Comparison of ENCODE assay signal across 16 cellular contexts in genomic region chr4:150007512-150007911, GRCh38.
A peak's percentile ranks its signal among the peaks of the same experiment; 100 is the strongest.
DNase-seq lines count a peak whose midpoint lies in the region; ATAC-seq and TF ChIP-seq lines count a peak whose summit lies in the region.
"Had no signal": no experiment of that assay in that cellular context is flagged by ENCODE, and none has a peak within 500 bp of the region (broad histone marks: within the 10 kb centered on the region; RNA-seq: fewer than 3 reads in every experiment).

No MANE protein-coding gene starts in this region.

- no peaks in the 10 kb centered on the region for H3K4me1 ChIP-seq in CD8-positive, alpha-beta memory T cell (ENCODE audit: insufficient read depth, low read length)

- DNase-seq in AG08396 (ENCODE audit: low spot score) (peak; percentile 34), HFFc6 (peak; percentile 94), astrocyte of the hippocampus (ENCODE audit: low read depth, low spot score) (peak; percentile 88), mesothelial cell of epicardium (ENCODE audit: low spot score in 2 of 2, unreplicated experiment in 2 of 2) (no peak), omental fat pad (ENCODE audit: low spot score) (no peak), hypothalamus (lab: John Stamatoyannopoulos, UW) (no peak)
- no peak for DNase-seq in CD8-positive, alpha-beta memory T cell
- DNase-seq in stimulated activated naive CD4-positive, alpha-beta T cell treated with Interleukin-2 at 50 U/mL for 16 hours (lab: John Stamatoyannopoulos, UW) = no peak
- DNase-seq: cortex of kidney, NCI-H1092 treated with DMSO at 0.1 percent for 48 hours, T-cell had no signal

- no peak overlapping the region; the same call in 1 of the 2 replicates for H3K27ac Mint-ChIP-seq in HFFc6
- H3K27ac Mint-ChIP-seq in mesothelial cell of epicardium = peak overlapping the region; percentile 80
- no peak overlapping the region for H3K27ac Mint-ChIP-seq in CD8-positive, alpha-beta memory T cell
- H3K27ac Mint-ChIP-seq: activated naive CD4-positive, alpha-beta T cell treated with anti-CD3 and anti-CD28 coated beads, Interleukin-2, amount 50 U/mL, for 24 hours; progenitor cell of endocrine pancreas; T-cell had no signal

- H3K36me3 ChIP-seq in CD8-positive, alpha-beta memory T cell (ENCODE audit: insufficient read depth, low read length) = no peaks in the 10 kb centered on the region
- H3K36me3 ChIP-seq: BLaER1 treated with 17β-estradiol and CSF1 and Interleukin-3, amounts not matched to agents 10 nM and 100 nM; HAP-1 had no signal

- no peaks in the 10 kb centered on the region for H3K9me3 ChIP-seq in CD8-positive, alpha-beta memory T cell (ENCODE audit: low read length)
- H3K9me3 ChIP-seq: BLaER1 treated with 17β-estradiol and CSF1 and Interleukin-3, amounts not matched to agents 10 nM and 100 nM; HAP-1 had no signal

- H3K9me3 Mint-ChIP-seq in HFFc6 = no peaks in the 10 kb centered on the region
- no peaks in the 10 kb centered on the region for H3K9me3 Mint-ChIP-seq in mesothelial cell of epicardium
- H3K9me3 Mint-ChIP-seq in CD8-positive, alpha-beta memory T cell = no peaks in the 10 kb centered on the region
- H3K9me3 Mint-ChIP-seq: activated naive CD4-positive, alpha-beta T cell treated with anti-CD3 and anti-CD28 coated beads, Interleukin-2, amount 50 U/mL, for 24 hours; T-cell had no signal

- TF ChIP-seq CTCF in HFFc6 (IDR thresholded peaks at IDR 0.05) = no peak
- no peak for TF ChIP-seq CTCF in mesothelial cell of epicardium (IDR thresholded peaks at IDR 0.05; ENCODE audit: unreplicated experiment)
- no peak for TF ChIP-seq CTCF in omental fat pad (IDR thresholded peaks at IDR 0.05)

- no peaks in the 10 kb centered on the region for H3K27me3 ChIP-seq in CD8-positive, alpha-beta memory T cell (ENCODE audit: insufficient read depth, low read length, poor library complexity, severe bottlenecking)
- H3K27me3 ChIP-seq: BLaER1 treated with 17β-estradiol and CSF1 and Interleukin-3, amounts not matched to agents 10 nM and 100 nM had no signal

- no peak overlapping the region for H3K4me3 ChIP-seq in CD8-positive, alpha-beta memory T cell (ENCODE audit: low read length)
- H3K4me3 ChIP-seq: BLaER1 treated with 17β-estradiol and CSF1 and Interleukin-3, amounts not matched to agents 10 nM and 100 nM; HAP-1 had no signal

- H3K27ac ChIP-seq in CD8-positive, alpha-beta memory T cell (ENCODE audit: low read depth, low read length) = no peak overlapping the region
- H3K27ac ChIP-seq: BLaER1 treated with 17β-estradiol and CSF1 and Interleukin-3, amounts not matched to agents 10 nM and 100 nM had no signal

- no peak for ATAC-seq in omental fat pad (ENCODE audit: low FRiP score)
- ATAC-seq: activated CD4-positive, CD25-positive, alpha-beta regulatory T cell treated with anti-CD3 and anti-CD28 coated beads, Interleukin-2, amount 50 U/mL, for 24 hours; T-cell had no signal

- H3K4me1 Mint-ChIP-seq in HFFc6 (ENCODE audit: low read depth) = peaks cover 1% of the 10 kb centered on the region
- H3K4me1 Mint-ChIP-seq in mesothelial cell of epicardium = peaks cover 50% of the 10 kb centered on the region
- no peaks in the 10 kb centered on the region for H3K4me1 Mint-ChIP-seq in CD8-positive, alpha-beta memory T cell
- H3K4me1 Mint-ChIP-seq: activated naive CD4-positive, alpha-beta T cell treated with anti-CD3 and anti-CD28 coated beads, Interleukin-2, amount 50 U/mL, for 24 hours; T-cell had no signal

- CTCF ChIA-PET in CD8-positive, alpha-beta memory T cell (lab: Charles Lee) = no interaction called here

- H3K4me3 Mint-ChIP-seq in HFFc6 = peak overlapping the region; percentile 63
- no peak overlapping the region for H3K4me3 Mint-ChIP-seq in mesothelial cell of epicardium
- H3K4me3 Mint-ChIP-seq in CD8-positive, alpha-beta memory T cell = no peak overlapping the region
- H3K4me3 Mint-ChIP-seq: activated naive CD4-positive, alpha-beta T cell treated with anti-CD3 and anti-CD28 coated beads, Interleukin-2, amount 50 U/mL, for 24 hours; T-cell had no signal

- H3K27me3 Mint-ChIP-seq in HFFc6 (ENCODE audit: insufficient read depth) (no peaks in the 10 kb centered on the region; the same call in 1 of the 2 replicates), mesothelial cell of epicardium (ENCODE audit: low read depth) (no peaks in the 10 kb centered on the region)
- H3K27me3 Mint-ChIP-seq in CD8-positive, alpha-beta memory T cell = peaks cover 3 to 18% of the 10 kb centered on the region in 2 donors
- H3K27me3 Mint-ChIP-seq: progenitor cell of endocrine pancreas had no signal

- POLR2A ChIA-PET in CD8-positive, alpha-beta memory T cell (lab: Charles Lee) = no interaction called here

- H3K36me3 Mint-ChIP-seq in HFFc6 (ENCODE audit: low read depth) = no peaks in the 10 kb centered on the region
- H3K36me3 Mint-ChIP-seq in mesothelial cell of epicardium = no peaks in the 10 kb centered on the region
- no peaks in the 10 kb centered on the region for H3K36me3 Mint-ChIP-seq in CD8-positive, alpha-beta memory T cell
- H3K36me3 Mint-ChIP-seq: activated naive CD4-positive, alpha-beta T cell treated with anti-CD3 and anti-CD28 coated beads, Interleukin-2, amount 50 U/mL, for 24 hours; T-cell had no signal

Comparison
In these comparisons a context has a peak if more than half of its experiments do, and no peak if none do; other contexts are left out.
1. DNase-seq: peak in AG08396 (single experiment), HFFc6 (single experiment) and astrocyte of the hippocampus (single experiment); none in mesothelial cell of epicardium (0 of 2), CD8-positive, alpha-beta memory T cell (0 of 5), omental fat pad (single experiment), stimulated activated naive CD4-positive, alpha-beta T cell treated with Interleukin-2 at 50 U/mL for 16 hours (single experiment) and hypothalamus (0 of 51).